9 cellular contexts compared by ENCODE assay signal in the genomic region with DNA sequence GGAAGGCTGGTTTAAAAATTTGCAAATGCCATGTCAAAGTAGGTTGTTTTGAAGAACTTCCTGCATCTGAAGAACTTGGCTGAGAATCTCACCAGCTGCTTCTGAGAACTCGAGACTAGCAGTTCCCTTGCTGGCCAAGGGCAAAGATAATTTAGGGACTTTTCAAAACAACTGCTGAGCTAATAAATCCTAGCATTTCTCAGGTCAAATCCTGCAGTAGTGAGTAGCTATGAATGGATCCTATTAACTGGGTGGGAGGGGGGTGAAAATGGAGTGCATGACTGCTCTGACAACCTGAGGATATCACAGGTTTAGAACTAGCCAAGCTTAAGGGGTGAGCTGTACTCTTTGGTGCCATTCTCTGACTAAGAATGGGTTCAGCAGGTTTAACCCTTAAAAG.
A peak's percentile ranks its signal among the peaks of the same experiment; 100 is the strongest.
DNase-seq lines count a peak whose midpoint lies in the region; ATAC-seq and TF ChIP-seq lines count a peak whose summit lies in the region.
"Had no signal": no experiment of that assay in that cellular context is flagged by ENCODE, and none has a peak within 500 bp of the region (broad histone marks: within the 10 kb centered on the region; RNA-seq: fewer than 3 reads in every experiment).

No MANE protein-coding gene starts in this region.

- no peaks in the 10 kb centered on the region for H3K27me3 ChIP-seq in prostate gland (replicated peaks; ENCODE audit: insufficient read depth)

- peak overlapping the region; percentile 16 to 23 for H3K27ac ChIP-seq in prostate gland

- WGBS in prostate gland = 0% methylated on average over 1 of the region's 1 CpG

- DNase-seq in LNCaP clone FGC (ENCODE audit: low read depth) (no peak), fibroblast of gingiva (ENCODE audit: low read depth) (peak; percentile 15), prostate gland (ENCODE audit: low spot score) (no peak), midbrain (lab: John Stamatoyannopoulos, UW) (no peak)
- DNase-seq in activated effector memory CD4-positive, alpha-beta T cell treated with Interleukin-2 at 50 U/mL for 16 hours = no peak
- DNase-seq in stimulated activated CD4-positive, alpha-beta T cell treated with anti-CD3 and anti-CD28 coated beads, Interleukin-15, amount 100 ng/mL, for 24 hours = no peak
- DNase-seq: NK-92 treated with Interleukin-12 subunit alpha and Interleukin-12 subunit beta, amount 100 ng/mL, for 24 hours had no signal

- ATAC-seq in GM18868 (IDR thresholded peaks at IDR 0.05; ENCODE audit: unreplicated experiment) (peak; percentile 78), HG03571 (IDR thresholded peaks at IDR 0.05; ENCODE audit: unreplicated experiment) (no peak)

- peaks cover 11% of the 10 kb centered on the region for H3K4me1 ChIP-seq in prostate gland (replicated peaks)

- H3K36me3 ChIP-seq in prostate gland = no peaks in the 10 kb centered on the region

- no peaks in the 10 kb centered on the region for H3K9me3 ChIP-seq in prostate gland

- intact Hi-C loops in prostate gland (cut with DNase I) = no loop called here

- TF ChIP-seq POLR2A in prostate gland (IDR thresholded peaks at IDR 0.05) = no peak

- TF ChIP-seq CTCF in LNCaP clone FGC (IDR thresholded peaks at IDR 0.05; ENCODE audit: control insufficient read depth, extremely low read depth, insufficient read depth) (no peak), prostate gland (IDR thresholded peaks at IDR 0.05) (no peak)

- H3K4me3 ChIP-seq in LNCaP clone FGC (ENCODE audit: low read depth, low read length) (peak overlapping the region; percentile 11), prostate gland (peak overlapping the region in 1 of 2 donors; percentile 3)
